In genomic region chr17:81508639-81509047, GRCh38 we compare ENCODE assay signal across 8 cellular contexts. TPM values are rescaled to one million over a fixed set of nuclear protein-coding genes. Genes with fewer than 3 reads are reported as not detected.
DNase-seq lines count a peak whose midpoint lies in the region; ATAC-seq and TF ChIP-seq lines count a peak whose summit lies in the region.

No MANE protein-coding gene starts in this region.

- no peak for TF ChIP-seq CTCF in colonic mucosa (IDR thresholded peaks at IDR 0.05)

- peaks cover 5% of the 10 kb centered on the region for H3K4me1 ChIP-seq in colonic mucosa

- no peaks in the 10 kb centered on the region for H3K9me3 ChIP-seq in colonic mucosa

- DNase-seq in Daoy (ENCODE audit: low read depth) (peak; percentile 68), NOMO-1 treated with dmso at 0.1 percent for 144 hours (lab: John Stamatoyannopoulos, UW; ENCODE audit: unreplicated experiment) (peak; percentile 24), colonic mucosa (no peak), myocyte (ENCODE audit: low read depth) (peak; percentile 55), NCI-H2227 (lab: John Stamatoyannopoulos, UW; ENCODE audit: unreplicated experiment) (no peak), D341Med (ENCODE audit: low spot score) (no peak), cortex of kidney (lab: John Stamatoyannopoulos, UW) (no peak)

- no peak for ATAC-seq in GM19395 (IDR thresholded peaks at IDR 0.05; ENCODE audit: unreplicated experiment)

- peak overlapping the region; percentile 72 for H3K4me3 ChIP-seq in colonic mucosa

- intact Hi-C loops in colonic mucosa (cut with DNase I): no loop called here

- peak overlapping the region; percentile 93 for H3K27ac ChIP-seq in colonic mucosa

- H3K36me3 ChIP-seq in colonic mucosa: peaks cover 16% of the 10 kb centered on the region

- peak overlapping the region in 1 of 2 donors; percentile 98 for H3K9ac ChIP-seq in colonic mucosa (ENCODE audit: low read depth in 2 of 2, low read length in 2 of 2)

- H3K27me3 ChIP-seq in colonic mucosa: no peaks in the 10 kb centered on the region

RNA-seq across cellular contexts. Expression of gene ACTG1, which starts 4.0 kb away (rescaled TPM):
- 5,410 and 5,454 TPM in 2 replicates for total RNA-seq in Daoy (2014; rRNA removed; shearing (Covaris generic))
- total RNA-seq in colonic mucosa (1,000 to 10,000 TPM; 4,489 to 4,790 TPM), myocyte (1,458 and 1,934 TPM in 2 replicates)
- 4,670 TPM for polyA plus RNA-seq in myocyte (2012)

RNA-seq across cellular contexts. Expression of gene FSCN2, which starts 19.5 kb away (rescaled TPM):
- total RNA-seq in Daoy (2014; rRNA removed; shearing (Covaris generic)): 0.17 TPM in 1 of 2 replicates, not detected in the other
- 1 to 10 TPM; 1.0 to 2.2 TPM for total RNA-seq in colonic mucosa
- 1.5 and 3.0 TPM in 2 replicates for total RNA-seq in myocyte
- polyA plus RNA-seq in myocyte (2012): 4.4 TPM

RNA-seq across cellular contexts. Expression of gene FAAP100, which starts 43.5 kb away (rescaled TPM):
- total RNA-seq in Daoy (2014; rRNA removed; shearing (Covaris generic)): 11.7 TPM in 2 replicates
- total RNA-seq in colonic mucosa (10 to 100 TPM; 16.5 to 34.3 TPM), myocyte (29.3 and 44.2 TPM in 2 replicates)
- polyA plus RNA-seq in myocyte (2012): 28.0 TPM

Comparison
In these comparisons a context has a peak if more than half of its experiments do, and no peak if none do; other contexts are left out.
1. DNase-seq: peak in Daoy (single experiment), NOMO-1 treated with dmso at 0.1 percent for 144 hours (single experiment) and myocyte (single experiment); none in colonic mucosa (single experiment), NCI-H2227 (single experiment), D341Med (single experiment) and cortex of kidney (single experiment).